In the genomic region with DNA sequence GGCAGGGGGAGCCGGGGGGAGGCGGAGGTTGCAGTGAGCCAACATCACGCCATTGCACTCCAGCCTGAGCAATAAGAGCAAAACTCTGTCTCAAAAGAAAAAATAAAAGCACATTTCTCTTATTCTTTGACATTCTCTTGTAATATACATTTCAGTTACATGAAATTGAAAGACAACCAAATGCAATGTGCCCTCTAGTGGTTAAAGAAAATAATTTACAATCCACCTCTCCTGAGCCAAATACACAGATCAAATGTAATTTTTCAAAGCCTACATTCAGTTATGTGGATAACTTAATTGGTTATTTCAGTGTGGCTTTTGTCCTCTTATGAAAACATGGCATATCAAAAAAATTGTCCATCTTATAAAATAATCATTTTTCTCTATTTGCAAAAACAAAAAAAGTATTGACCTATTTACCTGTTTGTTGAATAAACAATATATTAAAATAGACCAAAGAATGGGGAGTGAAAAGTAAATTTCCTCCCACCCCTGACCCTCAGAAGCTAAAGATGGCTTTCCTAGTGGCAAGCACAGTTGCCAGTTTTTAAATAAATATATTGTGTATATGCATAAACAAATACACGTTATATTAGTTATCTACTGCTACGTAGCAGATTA, we compare ENCODE assay signal across 8 cellular contexts. TPM values are rescaled to one million over a fixed set of nuclear protein-coding genes. Genes with fewer than 3 reads are reported as not detected.
DNase-seq lines count a peak whose midpoint lies in the region; ATAC-seq and TF ChIP-seq lines count a peak whose summit lies in the region.

No MANE protein-coding gene starts in this region.

- DNase-seq in AML-193 (lab: John Stamatoyannopoulos, UW) (peak; percentile 83 to 87), NCI-H2107 (lab: John Stamatoyannopoulos, UW) (peak; percentile 46), amniotic epithelial cell (ENCODE audit: low read depth) (peak; percentile 41), inferior parietal cortex (ENCODE audit: extremely low spot score) (peak; percentile 66), type B pancreatic cell (ENCODE audit: extremely low spot score, unreplicated experiment) (no peak), cortex of kidney (lab: John Stamatoyannopoulos, UW) (no peak)

- no peak overlapping the region for H3K27ac Mint-ChIP-seq in type B pancreatic cell

- H3K4me3 Mint-ChIP-seq in type B pancreatic cell: no peak overlapping the region

- no peaks in the 10 kb centered on the region for H3K9me3 Mint-ChIP-seq in type B pancreatic cell

- H3K4me1 Mint-ChIP-seq in type B pancreatic cell (ENCODE audit: unreplicated experiment): peaks cover 4% of the 10 kb centered on the region

- no peaks in the 10 kb centered on the region for H3K36me3 Mint-ChIP-seq in type B pancreatic cell

- ATAC-seq in GM19395 (IDR thresholded peaks at IDR 0.05; ENCODE audit: unreplicated experiment): peak; percentile 66
- ATAC-seq in HG03159 (IDR thresholded peaks at IDR 0.05; ENCODE audit: unreplicated experiment): no peak

- peak; percentile 89 for TF ChIP-seq CTCF in type B pancreatic cell (conservative IDR thresholded peaks at IDR 0.05)

- H3K27me3 Mint-ChIP-seq in type B pancreatic cell: peaks cover 10% of the 10 kb centered on the region

RNA-seq across cellular contexts. Expression of gene U2SURP, which starts 14.2 kb away (rescaled TPM):
- total RNA-seq in type B pancreatic cell (ENCODE audit: low replicate concordance): 85.7 and 129 TPM in 2 replicates

RNA-seq across cellular contexts. Expression of gene PAQR9, which starts 23.7 kb away (rescaled TPM):
- 0.12 and 0.58 TPM in 2 replicates for total RNA-seq in type B pancreatic cell (ENCODE audit: low replicate concordance)

Comparison
In these comparisons a context has a peak if more than half of its experiments do, and no peak if none do; other contexts are left out.
1. DNase-seq: peak in AML-193 (2 of 2), NCI-H2107 (single experiment), amniotic epithelial cell (single experiment) and inferior parietal cortex (single experiment); none in type B pancreatic cell (single experiment) and cortex of kidney (single experiment).